In genomic region chr10:73889014-73889413, GRCh38 we compare ENCODE assay signal across 8 cellular contexts. TPM values are rescaled to one million over a fixed set of nuclear protein-coding genes. Genes with fewer than 3 reads are reported as not detected.
DNase-seq lines count a peak whose midpoint lies in the region; ATAC-seq and TF ChIP-seq lines count a peak whose summit lies in the region.

No MANE protein-coding gene starts in this region.

- peak overlapping the region; percentile 84 for H3K9ac ChIP-seq in skeletal muscle satellite cell (ENCODE audit: low read depth, low read length)

- no peaks in the 10 kb centered on the region for H3K36me3 ChIP-seq in skeletal muscle satellite cell (ENCODE audit: insufficient read depth, low read length)

- no peaks in the 10 kb centered on the region; the same call in 1 of the 2 replicates for H3K27me3 Mint-ChIP-seq in HFFc6 (ENCODE audit: insufficient read depth)

- peak; percentile 52 to 58 for DNase-seq in AML-193 (lab: John Stamatoyannopoulos, UW)
- DNase-seq in HFFc6: no peak
- peak; percentile 41 to 56 for DNase-seq in SHP77 (lab: John Stamatoyannopoulos, UW)
- DNase-seq in fibroblast of the aortic adventitia (ENCODE audit: low read depth): peak; percentile 59
- DNase-seq in COLO829 (ENCODE audit: low spot score): no peak

- H3K4me2 ChIP-seq in skeletal muscle satellite cell (ENCODE audit: low read length): peak overlapping the region; percentile 85

- H3K4me3 Mint-ChIP-seq in HFFc6: no peak overlapping the region

- H3K4me3 ChIP-seq in fibroblast of the aortic adventitia (ENCODE audit: low read depth, low read length) (no peak overlapping the region), skeletal muscle satellite cell (ENCODE audit: low read length) (peak overlapping the region; percentile 9)

- TF ChIP-seq CTCF in HFFc6 (IDR thresholded peaks at IDR 0.05) (no peak), fibroblast of the aortic adventitia (IDR thresholded peaks at IDR 0.05; ENCODE audit: insufficient read depth, low read length) (no peak)

- H3K36me3 Mint-ChIP-seq in HFFc6 (ENCODE audit: low read depth): no peaks in the 10 kb centered on the region

- peak overlapping the region; percentile 8; the same call in 1 of the 2 replicates for H3K27ac Mint-ChIP-seq in HFFc6

- H3K4me1 Mint-ChIP-seq in HFFc6 (ENCODE audit: low read depth): peaks cover 78% of the 10 kb centered on the region

- H3K9me3 Mint-ChIP-seq in HFFc6: no peaks in the 10 kb centered on the region

- no peaks in the 10 kb centered on the region for H3K9me3 ChIP-seq in skeletal muscle satellite cell (replicated peaks; ENCODE audit: low read length)

- peaks cover 57% of the 10 kb centered on the region for H3K4me1 ChIP-seq in skeletal muscle satellite cell (ENCODE audit: control insufficient read depth, insufficient read depth, low read length)

- H3K27me3 ChIP-seq in skeletal muscle satellite cell (ENCODE audit: control insufficient read depth, insufficient read depth, low read length): no peaks in the 10 kb centered on the region

- no peak for ATAC-seq in GM18870 (IDR thresholded peaks at IDR 0.05; ENCODE audit: unreplicated experiment)
- ATAC-seq in HG02885 (IDR thresholded peaks at IDR 0.05; ENCODE audit: poor library complexity, unreplicated experiment): no peak

RNA-seq across cellular contexts. Expression of gene CAMK2G, which starts 14.7 kb away (rescaled TPM):
- total RNA-seq in HFFc6 (2021; fragmentation: NEBNext Ultra II Directional; extraction: Animal tissue kit (Norgen Biotek cat#: 25700)): 10 to 100 TPM; 24.6 to 33.1 (median 28.1) TPM
- 25.8 and 31.2 TPM in 2 replicates for total RNA-seq in fibroblast of the aortic adventitia (ENCODE audit: low replicate concordance)
- total RNA-seq in skeletal muscle satellite cell (2012; rRNA removed): 13.2 and 18.8 TPM in 2 replicates

RNA-seq across cellular contexts. Expression of gene PLAU, which starts 21.9 kb away (rescaled TPM):
- 10 to 100 TPM; 14.0 to 25.5 (median 24.0) TPM for total RNA-seq in HFFc6 (2021; fragmentation: NEBNext Ultra II Directional; extraction: Animal tissue kit (Norgen Biotek cat#: 25700))
- 21.6 and 24.9 TPM in 2 replicates for total RNA-seq in fibroblast of the aortic adventitia (ENCODE audit: low replicate concordance)
- total RNA-seq in skeletal muscle satellite cell (2012; rRNA removed): 41.6 and 76.4 TPM in 2 replicates

Comparison
In these comparisons a context has a peak if more than half of its experiments do, and no peak if none do; other contexts are left out.
1. DNase-seq: peak in AML-193 (2 of 2), SHP77 (2 of 2) and fibroblast of the aortic adventitia (single experiment); none in HFFc6 (single experiment) and COLO829 (single experiment).